Comparison of ENCODE assay signal across 10 cellular contexts in genomic region chr14:69651653-69652052, GRCh38. TPM values are rescaled to one million over a fixed set of nuclear protein-coding genes. Genes with fewer than 3 reads are reported as not detected.
DNase-seq lines count a peak whose midpoint lies in the region; ATAC-seq and TF ChIP-seq lines count a peak whose summit lies in the region.
"Had no signal": no experiment of that assay in that cellular context is flagged by ENCODE, and none has a peak within 500 bp of the region (broad histone marks: within the 10 kb centered on the region; RNA-seq: fewer than 3 reads in every experiment).

No MANE protein-coding gene starts in this region.

- no peak for TF ChIP-seq CTCF in SU-DHL-6 (IDR thresholded peaks at IDR 0.05; ENCODE audit: insufficient read depth, low read length, poor library complexity, severe bottlenecking)
- TF ChIP-seq CTCF in esophagus squamous epithelium (IDR thresholded peaks at IDR 0.05) = no peak
- no peak for TF ChIP-seq CTCF in sigmoid colon (IDR thresholded peaks at IDR 0.05)

- peaks cover 43 to 100% (median 70%) of the 10 kb centered on the region in 3 donors for H3K4me1 ChIP-seq in esophagus squamous epithelium
- peaks cover 0 to 90% (median 71%) of the 10 kb centered on the region in 4 donors for H3K4me1 ChIP-seq in sigmoid colon

- no peak for TF ChIP-seq EP300 in sigmoid colon (IDR thresholded peaks at IDR 0.05)

- 35 to 36% methylated on average over 1 of the region's 1 CpG for WGBS in esophagus squamous epithelium, 2 donors
- 22 to 72% methylated on average over 1 of the region's 1 CpG for WGBS in sigmoid colon, 2 donors

- TF ChIP-seq POLR2A in esophagus squamous epithelium (IDR thresholded peaks at IDR 0.05) = no peak
- no peak for TF ChIP-seq POLR2A in sigmoid colon (IDR thresholded peaks at IDR 0.05)

- ATAC-seq in GM21423 (IDR thresholded peaks at IDR 0.05; ENCODE audit: unreplicated experiment) = no peak
- ATAC-seq in GM21390 (IDR thresholded peaks at IDR 0.05; ENCODE audit: unreplicated experiment) = no peak

- no peak overlapping the region for H3K4me3 ChIP-seq in SU-DHL-6 (ENCODE audit: insufficient read depth, low read length, poor library complexity, severe bottlenecking)
- no peak overlapping the region for H3K4me3 ChIP-seq in esophagus squamous epithelium
- H3K4me3 ChIP-seq in sigmoid colon = no peak overlapping the region
- H3K4me3 ChIP-seq: SJSA1 had no signal

- peaks cover 97% of the 10 kb centered on the region for H3K79me2 ChIP-seq in SU-DHL-6 (ENCODE audit: insufficient read depth, low read length)

- H3K27me3 ChIP-seq in SU-DHL-6 (ENCODE audit: low read length) = no peaks in the 10 kb centered on the region
- H3K27me3 ChIP-seq in esophagus squamous epithelium = no peaks in the 10 kb centered on the region
- no peaks in the 10 kb centered on the region for H3K27me3 ChIP-seq in sigmoid colon
- H3K27me3 ChIP-seq: SJSA1 had no signal

- DNase-seq in ELR (ENCODE audit: low read depth) (peak; percentile 19), esophagus squamous epithelium (lab: John Stamatoyannopoulos, UW) (no peak), sigmoid colon (no peak), superior temporal gyrus (ENCODE audit: extremely low spot score) (no peak)
- no peak for DNase-seq in stimulated activated CD4-positive, alpha-beta T cell treated with anti-CD3 and anti-CD28 coated beads, Interleukin-15, amount 100 ng/mL, for 24 hours
- DNase-seq: NCI-H2029 treated with DMSO at 0.1 percent for 48 hours had no signal

- H3K36me3 ChIP-seq in SU-DHL-6 (ENCODE audit: low read length) (no peaks in the 10 kb centered on the region), esophagus squamous epithelium (no peaks in the 10 kb centered on the region), sigmoid colon (no peaks in the 10 kb centered on the region)
- H3K36me3 ChIP-seq: SJSA1 had no signal

- intact Hi-C loops in esophagus squamous epithelium (cut with DNase I) = no loop called here
- intact Hi-C loops in sigmoid colon (cut with DNase I) = no loop called here

- peak overlapping the region; percentile 59 for H3K4me2 ChIP-seq in SU-DHL-6 (ENCODE audit: low read depth, low read length, poor library complexity, severe bottlenecking)

- H3K9me3 ChIP-seq in SU-DHL-6 (ENCODE audit: insufficient read depth, low read length) (no peaks in the 10 kb centered on the region), esophagus squamous epithelium (no peaks in the 10 kb centered on the region), sigmoid colon (no peaks in the 10 kb centered on the region)
- H3K9me3 ChIP-seq: SJSA1 had no signal

- H3K9ac ChIP-seq in SU-DHL-6 (ENCODE audit: low read length) = no peak overlapping the region

- H3K9me2 ChIP-seq in SU-DHL-6 (replicated peaks; ENCODE audit: insufficient read depth, low read length) = no peaks in the 10 kb centered on the region

- no peak overlapping the region for H2AFZ ChIP-seq in SU-DHL-6 (ENCODE audit: low read depth, low read length, severe bottlenecking)

- H3K27ac ChIP-seq in SU-DHL-6 (ENCODE audit: low read depth, low read length) = peak overlapping the region; percentile 92
- peak overlapping the region; percentile 59 to 83 (median 80) for H3K27ac ChIP-seq in esophagus squamous epithelium
- H3K27ac ChIP-seq in sigmoid colon = peak overlapping the region in 3 of 4 donors; percentile 73 to 85 (median 79)
- H3K27ac ChIP-seq: SJSA1 had no signal

- peaks cover 22% of the 10 kb centered on the region; the same call in 1 of the 2 replicates for H4K20me1 ChIP-seq in SU-DHL-6 (ENCODE audit: low read depth, low read length)

- H3F3A ChIP-seq in SU-DHL-6 (ENCODE audit: insufficient read depth) = peaks cover 44% of the 10 kb centered on the region

RNA-seq across cellular contexts. Expression of gene SUSD6, which starts 40.3 kb away (rescaled TPM):
- total RNA-seq in esophagus squamous epithelium (10 to 100 TPM; 22.4 to 43.1 (median 27.8) TPM), sigmoid colon (10 to 100 TPM; 13.5 to 62.0 (median 18.6) TPM)
- 10 to 100 TPM in 2 of 3 donors, 1 to 10 TPM in 1; 5.4 to 36.7 (median 10.4) TPM for polyA plus RNA-seq in sigmoid colon
